In the genomic region with DNA sequence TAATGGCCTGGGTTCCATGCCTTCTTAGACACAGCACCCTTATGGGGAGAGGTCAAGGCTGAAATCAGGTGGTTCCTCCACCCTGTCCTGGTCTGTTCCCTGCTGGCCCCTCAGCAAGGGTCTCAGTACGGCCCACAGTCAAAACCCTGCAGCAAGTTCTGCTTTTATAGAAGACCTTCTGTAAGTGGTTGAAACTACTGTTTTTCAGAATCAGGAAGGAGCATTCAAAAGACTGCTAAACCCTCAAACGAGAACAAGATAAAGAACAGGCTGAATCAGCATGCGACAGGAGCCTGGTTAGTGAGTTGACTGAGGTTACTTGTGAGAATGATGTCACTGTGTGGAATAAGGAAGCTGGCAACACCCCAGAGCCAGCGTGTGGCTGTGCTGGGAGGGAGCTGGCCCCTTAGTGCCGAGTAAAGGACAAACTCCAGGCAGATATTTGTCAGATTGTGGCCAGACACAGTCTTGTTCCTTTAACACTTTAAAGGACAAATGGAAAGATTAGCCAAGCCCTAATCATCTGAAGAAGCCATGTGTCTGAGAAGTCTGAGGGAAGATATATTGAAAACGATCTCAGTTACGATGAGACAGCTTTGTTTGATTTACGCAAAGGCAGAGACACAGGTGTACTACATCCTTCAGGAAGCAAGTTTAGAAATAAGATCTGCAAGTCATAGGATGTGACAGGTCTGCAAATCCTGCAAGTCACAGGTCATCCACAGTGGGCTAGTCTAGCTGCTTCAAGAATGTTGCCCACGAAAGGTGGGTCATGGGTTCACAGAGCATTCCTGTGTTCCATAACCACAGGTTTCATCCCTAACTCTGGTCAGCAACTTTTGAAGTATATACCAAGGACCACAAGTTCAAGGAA, we compare ENCODE assay signal across 1 cellular context.
TF ChIP-seq lines count a peak whose summit lies in the region.

No MANE protein-coding gene starts in this region.

TF ChIP-seq in K562, 482 proteins besides CTCF, POLR2A, EP300 and RAD21 (continued from another document and continues in another):
- peak; percentile 91 for TF ChIP-seq JUND (IDR thresholded peaks at IDR 0.05; ENCODE audit: borderline replicate concordance, low read depth, low read length)
- peak; percentile 92; the same call in 2 of the 3 replicates for TF ChIP-seq JUND (tag; IDR thresholded peaks at IDR 0.05; ENCODE audit: borderline replicate concordance, low read depth, low read length)
- no peak for TF ChIP-seq ZNF232 (CRISPR knock-in tag; IDR thresholded peaks at IDR 0.05)
- TF ChIP-seq MTA3 (IDR thresholded peaks at IDR 0.05; ENCODE audit: borderline replicate concordance) = no peak; the same call in 1 of the 2 replicates
- TF ChIP-seq CTCFL (IDR thresholded peaks at IDR 0.05; ENCODE audit: borderline replicate concordance, insufficient read depth, low read depth, low read length, poor library complexity, severe bottlenecking) = no peak
- TF ChIP-seq CBX2 (IDR thresholded peaks at IDR 0.05; ENCODE audit: insufficient read depth, low read length, poor library complexity, severe bottlenecking) = no peak
- no peak for TF ChIP-seq NR2C1 (IDR thresholded peaks at IDR 0.05)
- no peak; the same call in 1 of the 2 replicates for TF ChIP-seq NR2C1 (tag; IDR thresholded peaks at IDR 0.05)
- no peak for TF ChIP-seq CGGBP1 (CRISPR knock-in tag; IDR thresholded peaks at IDR 0.05)
- TF ChIP-seq TCFL5 (CRISPR knock-in tag; conservative IDR thresholded peaks at IDR 0.05) = no peak
- TF ChIP-seq, protein P1, sequence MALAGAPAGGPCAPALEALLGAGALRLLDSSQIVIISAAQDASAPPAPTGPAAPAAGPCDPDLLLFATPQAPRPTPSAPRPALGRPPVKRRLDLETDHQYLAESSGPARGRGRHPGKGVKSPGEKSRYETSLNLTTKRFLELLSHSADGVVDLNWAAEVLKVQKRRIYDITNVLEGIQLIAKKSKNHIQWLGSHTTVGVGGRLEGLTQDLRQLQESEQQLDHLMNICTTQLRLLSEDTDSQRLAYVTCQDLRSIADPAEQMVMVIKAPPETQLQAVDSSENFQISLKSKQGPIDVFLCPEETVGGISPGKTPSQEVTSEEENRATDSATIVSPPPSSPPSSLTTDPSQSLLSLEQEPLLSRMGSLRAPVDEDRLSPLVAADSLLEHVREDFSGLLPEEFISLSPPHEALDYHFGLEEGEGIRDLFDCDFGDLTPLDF (CRISPR knock-in tag; IDR thresholded peaks at IDR 0.05) = no peak
- TF ChIP-seq ARID1B (IDR thresholded peaks at IDR 0.05) = peak; percentile 60
- no peak for TF ChIP-seq SETDB1 (IDR thresholded peaks at IDR 0.05; ENCODE audit: low read length)
- no peak for TF ChIP-seq STAG1 (CRISPR knock-in tag; IDR thresholded peaks at IDR 0.05; ENCODE audit: borderline replicate concordance)
- TF ChIP-seq HNRNPK (IDR thresholded peaks at IDR 0.05; ENCODE audit: low read depth, low read length, poor library complexity, severe bottlenecking) = no peak
- no peak for TF ChIP-seq CBFA2T3 (IDR thresholded peaks at IDR 0.05)
- TF ChIP-seq ZNF764 (CRISPR knock-in tag; IDR thresholded peaks at IDR 0.05; ENCODE audit: low read depth) = no peak
- no peak for TF ChIP-seq SAFB2 (IDR thresholded peaks at IDR 0.05; ENCODE audit: borderline replicate concordance, low read depth, low read length, severe bottlenecking)
- TF ChIP-seq CCAR2 (IDR thresholded peaks at IDR 0.05; ENCODE audit: low read depth, low read length) = no peak
- TF ChIP-seq U2AF1 (optimal IDR thresholded peaks at IDR 0.05; ENCODE audit: low read depth, low read length) = no peak
- no peak for TF ChIP-seq CHD1 (IDR thresholded peaks at IDR 0.05; ENCODE audit: low read length)
- no peak for TF ChIP-seq GATAD2B (IDR thresholded peaks at IDR 0.05; ENCODE audit: borderline replicate concordance)
- TF ChIP-seq, protein P2, sequence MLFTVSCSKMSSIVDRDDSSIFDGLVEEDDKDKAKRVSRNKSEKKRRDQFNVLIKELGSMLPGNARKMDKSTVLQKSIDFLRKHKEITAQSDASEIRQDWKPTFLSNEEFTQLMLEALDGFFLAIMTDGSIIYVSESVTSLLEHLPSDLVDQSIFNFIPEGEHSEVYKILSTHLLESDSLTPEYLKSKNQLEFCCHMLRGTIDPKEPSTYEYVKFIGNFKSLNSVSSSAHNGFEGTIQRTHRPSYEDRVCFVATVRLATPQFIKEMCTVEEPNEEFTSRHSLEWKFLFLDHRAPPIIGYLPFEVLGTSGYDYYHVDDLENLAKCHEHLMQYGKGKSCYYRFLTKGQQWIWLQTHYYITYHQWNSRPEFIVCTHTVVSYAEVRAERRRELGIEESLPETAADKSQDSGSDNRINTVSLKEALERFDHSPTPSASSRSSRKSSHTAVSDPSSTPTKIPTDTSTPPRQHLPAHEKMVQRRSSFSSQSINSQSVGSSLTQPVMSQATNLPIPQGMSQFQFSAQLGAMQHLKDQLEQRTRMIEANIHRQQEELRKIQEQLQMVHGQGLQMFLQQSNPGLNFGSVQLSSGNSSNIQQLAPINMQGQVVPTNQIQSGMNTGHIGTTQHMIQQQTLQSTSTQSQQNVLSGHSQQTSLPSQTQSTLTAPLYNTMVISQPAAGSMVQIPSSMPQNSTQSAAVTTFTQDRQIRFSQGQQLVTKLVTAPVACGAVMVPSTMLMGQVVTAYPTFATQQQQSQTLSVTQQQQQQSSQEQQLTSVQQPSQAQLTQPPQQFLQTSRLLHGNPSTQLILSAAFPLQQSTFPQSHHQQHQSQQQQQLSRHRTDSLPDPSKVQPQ (CRISPR knock-in tag; IDR thresholded peaks at IDR 0.05; ENCODE audit: borderline replicate concordance) = no peak
- no peak for TF ChIP-seq SAP30 (IDR thresholded peaks at IDR 0.05; ENCODE audit: borderline replicate concordance, insufficient read depth, low read depth, low read length, poor library complexity, severe bottlenecking)
- TF ChIP-seq ETV6 (IDR thresholded peaks at IDR 0.05; ENCODE audit: borderline replicate concordance in 1 of 2, low read depth in 2 of 2, low read length in 1 of 2) = no peak
- no peak for TF ChIP-seq ETV6 (CRISPR knock-in tag; IDR thresholded peaks at IDR 0.05; ENCODE audit: borderline replicate concordance)
- TF ChIP-seq ELF2 (CRISPR knock-in tag; IDR thresholded peaks at IDR 0.05) = no peak
- no peak for TF ChIP-seq TOE1 (IDR thresholded peaks at IDR 0.05; ENCODE audit: borderline replicate concordance)
- no peak for TF ChIP-seq TOE1 (CRISPR knock-in tag; IDR thresholded peaks at IDR 0.05; ENCODE audit: borderline replicate concordance, low read depth)
- peak; percentile 68 for TF ChIP-seq DPF2 (IDR thresholded peaks at IDR 0.05)
- TF ChIP-seq ZBTB8A (IDR thresholded peaks at IDR 0.05; ENCODE audit: partially characterized antibody) = no peak
- TF ChIP-seq, protein P3, sequence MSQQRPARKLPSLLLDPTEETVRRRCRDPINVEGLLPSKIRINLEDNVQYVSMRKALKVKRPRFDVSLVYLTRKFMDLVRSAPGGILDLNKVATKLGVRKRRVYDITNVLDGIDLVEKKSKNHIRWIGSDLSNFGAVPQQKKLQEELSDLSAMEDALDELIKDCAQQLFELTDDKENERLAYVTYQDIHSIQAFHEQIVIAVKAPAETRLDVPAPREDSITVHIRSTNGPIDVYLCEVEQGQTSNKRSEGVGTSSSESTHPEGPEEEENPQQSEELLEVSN (IDR thresholded peaks at IDR 0.05; ENCODE audit: borderline replicate concordance in 1 of 2, extremely low read depth in 1 of 2, insufficient read depth in 1 of 2, insufficient read length in 1 of 2, low read depth in 1 of 2, low read length in 1 of 2, poor library complexity in 1 of 2, severe bottlenecking in 1 of 2) = peak in 1 of 2 experiments; percentile 29
- TF ChIP-seq SMAD3 (CRISPR knock-in tag; conservative IDR thresholded peaks at IDR 0.05) = no peak
- TF ChIP-seq CREM (IDR thresholded peaks at IDR 0.05; ENCODE audit: low read depth) = peak; percentile 82
- TF ChIP-seq CAMTA2 (CRISPR knock-in tag; conservative IDR thresholded peaks at IDR 0.05) = no peak
- TF ChIP-seq, protein P4, sequence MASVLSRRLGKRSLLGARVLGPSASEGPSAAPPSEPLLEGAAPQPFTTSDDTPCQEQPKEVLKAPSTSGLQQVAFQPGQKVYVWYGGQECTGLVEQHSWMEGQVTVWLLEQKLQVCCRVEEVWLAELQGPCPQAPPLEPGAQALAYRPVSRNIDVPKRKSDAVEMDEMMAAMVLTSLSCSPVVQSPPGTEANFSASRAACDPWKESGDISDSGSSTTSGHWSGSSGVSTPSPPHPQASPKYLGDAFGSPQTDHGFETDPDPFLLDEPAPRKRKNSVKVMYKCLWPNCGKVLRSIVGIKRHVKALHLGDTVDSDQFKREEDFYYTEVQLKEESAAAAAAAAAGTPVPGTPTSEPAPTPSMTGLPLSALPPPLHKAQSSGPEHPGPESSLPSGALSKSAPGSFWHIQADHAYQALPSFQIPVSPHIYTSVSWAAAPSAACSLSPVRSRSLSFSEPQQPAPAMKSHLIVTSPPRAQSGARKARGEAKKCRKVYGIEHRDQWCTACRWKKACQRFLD (CRISPR knock-in tag; IDR thresholded peaks at IDR 0.05) = no peak
- 0 out of 2 replicates have a peak, but pooled peaks have one; percentile 34 for TF ChIP-seq SPI1 (IDR thresholded peaks at IDR 0.05; ENCODE audit: borderline replicate concordance, low read depth, low read length)
- no peak; a peak in 1 of 3 replicates for TF ChIP-seq CBX3 (IDR thresholded peaks at IDR 0.05; ENCODE audit: borderline replicate concordance in 1 of 2, low read length in 2 of 2)
- TF ChIP-seq HNRNPUL1 (IDR thresholded peaks at IDR 0.05; ENCODE audit: low read length) = no peak
- no peak for TF ChIP-seq ZNF121 (CRISPR knock-in tag; conservative IDR thresholded peaks at IDR 0.05)
- TF ChIP-seq CEBPG (CRISPR knock-in tag; IDR thresholded peaks at IDR 0.05) = peak; percentile 64; the same call in 1 of the 2 replicates
- peak in 1 of 2 experiments; percentile 29; a peak in 1 of 4 replicates for TF ChIP-seq CEBPG (tag; conservative IDR thresholded peaks at IDR 0.05 in 1 of 2, IDR thresholded peaks at IDR 0.05 in 1 of 2)
- no peak for TF ChIP-seq TSC22D4 (tag; IDR thresholded peaks at IDR 0.05)
- TF ChIP-seq, protein P5, sequence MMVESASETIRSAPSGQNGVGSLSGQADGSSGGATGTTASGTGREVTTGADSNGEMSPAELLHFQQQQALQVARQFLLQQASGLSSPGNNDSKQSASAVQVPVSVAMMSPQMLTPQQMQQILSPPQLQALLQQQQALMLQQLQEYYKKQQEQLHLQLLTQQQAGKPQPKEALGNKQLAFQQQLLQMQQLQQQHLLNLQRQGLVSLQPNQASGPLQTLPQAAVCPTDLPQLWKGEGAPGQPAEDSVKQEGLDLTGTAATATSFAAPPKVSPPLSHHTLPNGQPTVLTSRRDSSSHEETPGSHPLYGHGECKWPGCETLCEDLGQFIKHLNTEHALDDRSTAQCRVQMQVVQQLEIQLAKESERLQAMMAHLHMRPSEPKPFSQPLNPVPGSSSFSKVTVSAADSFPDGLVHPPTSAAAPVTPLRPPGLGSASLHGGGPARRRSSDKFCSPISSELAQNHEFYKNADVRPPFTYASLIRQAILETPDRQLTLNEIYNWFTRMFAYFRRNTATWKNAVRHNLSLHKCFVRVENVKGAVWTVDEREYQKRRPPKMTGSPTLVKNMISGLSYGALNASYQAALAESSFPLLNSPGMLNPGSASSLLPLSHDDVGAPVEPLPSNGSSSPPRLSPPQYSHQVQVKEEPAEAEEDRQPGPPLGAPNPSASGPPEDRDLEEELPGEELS (CRISPR knock-in tag; IDR thresholded peaks at IDR 0.05; ENCODE audit: borderline replicate concordance) = no peak
- no peak for TF ChIP-seq ZNF780A (CRISPR knock-in tag; IDR thresholded peaks at IDR 0.05)
- TF ChIP-seq FOXK1 (CRISPR knock-in tag; IDR thresholded peaks at IDR 0.05; ENCODE audit: borderline replicate concordance) = peak; percentile 68; the same call in 1 of the 2 replicates
- no peak for TF ChIP-seq KHSRP (IDR thresholded peaks at IDR 0.05)
- TF ChIP-seq ILF3 (IDR thresholded peaks at IDR 0.05; ENCODE audit: borderline replicate concordance) = no peak
- TF ChIP-seq ZZZ3 (IDR thresholded peaks at IDR 0.05) = no peak
- TF ChIP-seq PYGO2 (tag; IDR thresholded peaks at IDR 0.05) = no peak
- TF ChIP-seq HMG20A (CRISPR knock-in tag; conservative IDR thresholded peaks at IDR 0.05) = no peak
- TF ChIP-seq, protein P6, sequence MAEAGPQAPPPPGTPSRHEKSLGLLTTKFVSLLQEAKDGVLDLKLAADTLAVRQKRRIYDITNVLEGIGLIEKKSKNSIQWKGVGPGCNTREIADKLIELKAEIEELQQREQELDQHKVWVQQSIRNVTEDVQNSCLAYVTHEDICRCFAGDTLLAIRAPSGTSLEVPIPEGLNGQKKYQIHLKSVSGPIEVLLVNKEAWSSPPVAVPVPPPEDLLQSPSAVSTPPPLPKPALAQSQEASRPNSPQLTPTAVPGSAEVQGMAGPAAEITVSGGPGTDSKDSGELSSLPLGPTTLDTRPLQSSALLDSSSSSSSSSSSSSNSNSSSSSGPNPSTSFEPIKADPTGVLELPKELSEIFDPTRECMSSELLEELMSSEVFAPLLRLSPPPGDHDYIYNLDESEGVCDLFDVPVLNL (CRISPR knock-in tag; IDR thresholded peaks at IDR 0.05; ENCODE audit: low read depth) = no peak
- TF ChIP-seq KLF16 (IDR thresholded peaks at IDR 0.05) = 0 out of 2 replicates have a peak, but pooled peaks have one; percentile 33
- no peak for TF ChIP-seq XRCC3 (IDR thresholded peaks at IDR 0.05)
- TF ChIP-seq MCM3 (IDR thresholded peaks at IDR 0.05) = no peak
- TF ChIP-seq, protein P7, sequence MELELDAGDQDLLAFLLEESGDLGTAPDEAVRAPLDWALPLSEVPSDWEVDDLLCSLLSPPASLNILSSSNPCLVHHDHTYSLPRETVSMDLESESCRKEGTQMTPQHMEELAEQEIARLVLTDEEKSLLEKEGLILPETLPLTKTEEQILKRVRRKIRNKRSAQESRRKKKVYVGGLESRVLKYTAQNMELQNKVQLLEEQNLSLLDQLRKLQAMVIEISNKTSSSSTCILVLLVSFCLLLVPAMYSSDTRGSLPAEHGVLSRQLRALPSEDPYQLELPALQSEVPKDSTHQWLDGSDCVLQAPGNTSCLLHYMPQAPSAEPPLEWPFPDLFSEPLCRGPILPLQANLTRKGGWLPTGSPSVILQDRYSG (tag; conservative IDR thresholded peaks at IDR 0.05; ENCODE audit: low read depth) = no peak
